9 cellular contexts compared by ENCODE assay signal in genomic region chr3:113839551-113839950, GRCh38. TPM values are rescaled to one million over a fixed set of nuclear protein-coding genes. Genes with fewer than 3 reads are reported as not detected.
DNase-seq lines count a peak whose midpoint lies in the region; ATAC-seq lines count a peak whose summit lies in the region.
"Had no signal": no experiment of that assay in that cellular context is flagged by ENCODE, and none has a peak within 500 bp of the region (broad histone marks: within the 10 kb centered on the region; RNA-seq: fewer than 3 reads in every experiment).

No MANE protein-coding gene starts in this region.

- peak overlapping the region; percentile 77 for H3K4me3 ChIP-seq in iPS-18a (ENCODE audit: low read length)

- DNase-seq in activated T-cell treated with anti-CD3 and anti-CD28 coated beads, Interleukin-2, amount 50 U/mL, for 4 hours = no peak
- DNase-seq in activated T-cell treated with anti-CD3 and anti-CD28 coated beads for 4 hours (no peak), NCI-H1092 treated with DMSO at 0.1 percent for 48 hours (lab: John Stamatoyannopoulos, UW) (no peak), posterior vena cava (ENCODE audit: low spot score) (no peak), Right ventricle myocardium superior (no peak)
- no peak for DNase-seq in activated CD8-positive, alpha-beta T cell treated with anti-CD3 and anti-CD28 coated beads, Interleukin-2, amount 10 ng/mL, durations not matched to agents 7 days and 5 days
- DNase-seq in stimulated activated naive CD8-positive, alpha-beta T cell treated with anti-CD3 and anti-CD28 coated beads, Interleukin-15, amount 100 ng/mL, for 72 hours = no peak

- no peak for ATAC-seq in activated T-cell treated with anti-CD3 and anti-CD28 coated beads, Interleukin-2, amount 50 U/mL, for 4 hours
- no peak for ATAC-seq in activated CD8-positive, alpha-beta T cell treated with anti-CD3 and anti-CD28 coated beads, Interleukin-2, amount 10 ng/mL, durations not matched to agents 7 days and 5 days
- no peak for ATAC-seq in stimulated activated naive CD8-positive, alpha-beta T cell treated with anti-CD3 and anti-CD28 coated beads, Interleukin-15, amount 100 ng/mL, for 72 hours
- ATAC-seq in Right ventricle myocardium superior (ENCODE audit: poor library complexity) = no peak

- intact Hi-C loops in posterior vena cava (cut with DNase I) = no loop called here
- intact Hi-C loops in Right ventricle myocardium superior (cut with DNase I) = no loop called here

- no peak overlapping the region for H3K27ac ChIP-seq in iPS-18a (ENCODE audit: low read length)

- peaks cover 9% of the 10 kb centered on the region for H3K27me3 ChIP-seq in iPS-18a (ENCODE audit: control insufficient read depth, insufficient read depth, low read length)
- H3K27me3 ChIP-seq: tibial nerve had no signal

- no peak overlapping the region for H3K27ac Mint-ChIP-seq in activated CD8-positive, alpha-beta T cell treated with anti-CD3 and anti-CD28 coated beads, Interleukin-2, amount 10 ng/mL, durations not matched to agents 7 days and 5 days
- H3K27ac Mint-ChIP-seq in stimulated activated naive CD8-positive, alpha-beta T cell treated with anti-CD3 and anti-CD28 coated beads, Interleukin-15, amount 100 ng/mL, for 72 hours = no peak overlapping the region

- H3K4me3 Mint-ChIP-seq in activated T-cell treated with anti-CD3 and anti-CD28 coated beads, Interleukin-2, amount 50 U/mL, for 4 hours = peak overlapping the region; percentile 75
- peak overlapping the region; percentile 75 for H3K4me3 Mint-ChIP-seq in activated CD8-positive, alpha-beta T cell treated with anti-CD3 and anti-CD28 coated beads, Interleukin-2, amount 10 ng/mL, durations not matched to agents 7 days and 5 days
- H3K4me3 Mint-ChIP-seq in stimulated activated naive CD8-positive, alpha-beta T cell treated with anti-CD3 and anti-CD28 coated beads, Interleukin-15, amount 100 ng/mL, for 72 hours = peak overlapping the region; percentile 81 to 82

- no peaks in the 10 kb centered on the region for H3K36me3 ChIP-seq in iPS-18a (ENCODE audit: control insufficient read depth, low read depth, low read length)
- H3K36me3 ChIP-seq: tibial nerve had no signal

- CTCF ChIA-PET in activated CD8-positive, alpha-beta T cell treated with anti-CD3 and anti-CD28 coated beads, Interleukin-2, amount 10 ng/mL, durations not matched to agents 7 days and 5 days (lab: Charles Lee) = interaction anchor here (0.9 to 2.9 kb wide), 6 partner anchors 14 to 103 kb away, joined by 3 to 15 read pairs (median 4); no protein-coding TSS in a partner anchor

- no peaks in the 10 kb centered on the region for H3K9me3 Mint-ChIP-seq in activated T-cell treated with anti-CD3 and anti-CD28 coated beads, Interleukin-2, amount 50 U/mL, for 4 hours
- no peaks in the 10 kb centered on the region for H3K9me3 Mint-ChIP-seq in activated CD8-positive, alpha-beta T cell treated with anti-CD3 and anti-CD28 coated beads, Interleukin-2, amount 10 ng/mL, durations not matched to agents 7 days and 5 days (ENCODE audit: insufficient read depth)
- H3K9me3 Mint-ChIP-seq in stimulated activated naive CD8-positive, alpha-beta T cell treated with anti-CD3 and anti-CD28 coated beads, Interleukin-15, amount 100 ng/mL, for 72 hours = no peaks in the 10 kb centered on the region

- peaks cover 5% of the 10 kb centered on the region for H3K4me1 ChIP-seq in iPS-18a (ENCODE audit: control insufficient read depth, low read depth, low read length)

- H3K9me3 ChIP-seq in iPS-18a (ENCODE audit: control insufficient read depth, low read depth, low read length) = no peaks in the 10 kb centered on the region
- H3K9me3 ChIP-seq: tibial nerve had no signal

- peak overlapping the region; percentile 68 for H3K9ac ChIP-seq in iPS-18a (ENCODE audit: low read length)

- POLR2A ChIA-PET in activated CD8-positive, alpha-beta T cell treated with anti-CD3 and anti-CD28 coated beads, Interleukin-2, amount 10 ng/mL, durations not matched to agents 7 days and 5 days (lab: Charles Lee) = no interaction called here

- H3K36me3 Mint-ChIP-seq in activated T-cell treated with anti-CD3 and anti-CD28 coated beads, Interleukin-2, amount 50 U/mL, for 4 hours (ENCODE audit: insufficient read depth) = no peaks in the 10 kb centered on the region
- no peaks in the 10 kb centered on the region for H3K36me3 Mint-ChIP-seq in activated CD8-positive, alpha-beta T cell treated with anti-CD3 and anti-CD28 coated beads, Interleukin-2, amount 10 ng/mL, durations not matched to agents 7 days and 5 days (ENCODE audit: low read depth)

- no peaks in the 10 kb centered on the region for H3K27me3 Mint-ChIP-seq in activated T-cell treated with anti-CD3 and anti-CD28 coated beads, Interleukin-2, amount 50 U/mL, for 4 hours (ENCODE audit: low read depth)
- no peaks in the 10 kb centered on the region for H3K27me3 Mint-ChIP-seq in activated CD8-positive, alpha-beta T cell treated with anti-CD3 and anti-CD28 coated beads, Interleukin-2, amount 10 ng/mL, durations not matched to agents 7 days and 5 days (ENCODE audit: low read depth)
- no peaks in the 10 kb centered on the region for H3K27me3 Mint-ChIP-seq in stimulated activated naive CD8-positive, alpha-beta T cell treated with anti-CD3 and anti-CD28 coated beads, Interleukin-15, amount 100 ng/mL, for 72 hours

- peaks cover 6% of the 10 kb centered on the region for H3K4me1 Mint-ChIP-seq in activated T-cell treated with anti-CD3 and anti-CD28 coated beads, Interleukin-2, amount 50 U/mL, for 4 hours (ENCODE audit: low read depth)
- peaks cover 6% of the 10 kb centered on the region for H3K4me1 Mint-ChIP-seq in activated CD8-positive, alpha-beta T cell treated with anti-CD3 and anti-CD28 coated beads, Interleukin-2, amount 10 ng/mL, durations not matched to agents 7 days and 5 days (ENCODE audit: low read depth)
- peaks cover 8% of the 10 kb centered on the region for H3K4me1 Mint-ChIP-seq in stimulated activated naive CD8-positive, alpha-beta T cell treated with anti-CD3 and anti-CD28 coated beads, Interleukin-15, amount 100 ng/mL, for 72 hours

RNA-seq across cellular contexts. Expression of gene GRAMD1C, which starts 1.0 kb away (rescaled TPM):
- not detected for total RNA-seq in activated T-cell treated with anti-CD3 and anti-CD28 coated beads, Interleukin-2, amount 50 U/mL, for 4 hours
- 1 to 10 TPM in 1 of 2 experiments, under 1 TPM in 1; 0.70 to 1.1 TPM for total RNA-seq in activated CD8-positive, alpha-beta T cell treated with anti-CD3 and anti-CD28 coated beads, Interleukin-2, amount 10 ng/mL, durations not matched to agents 7 days and 5 days
- 1 to 10 TPM; 1.1 to 1.2 TPM for total RNA-seq in posterior vena cava
- total RNA-seq in Right ventricle myocardium superior = 1.1 TPM
